In the genomic region with DNA sequence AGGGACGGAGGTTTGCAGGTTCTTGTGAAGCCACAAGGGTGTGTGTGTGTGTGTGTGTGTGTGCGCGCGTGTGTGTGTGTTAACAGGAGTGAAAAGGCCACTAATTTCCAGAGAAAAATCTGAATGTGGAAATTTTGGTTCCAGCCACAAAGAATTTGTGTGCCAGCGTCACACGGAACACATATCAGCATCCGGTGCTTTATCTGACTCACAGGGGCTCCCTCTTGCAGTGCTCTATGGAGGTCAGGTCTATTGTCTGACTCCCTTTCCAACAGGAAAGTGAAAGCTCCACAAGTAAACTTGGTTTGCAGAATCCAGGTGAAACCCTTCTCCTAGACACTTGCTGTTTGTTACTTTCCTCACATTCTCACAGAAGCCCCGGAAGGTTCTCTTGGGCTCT, we compare ENCODE assay signal across 1 cellular context.
TF ChIP-seq lines count a peak whose summit lies in the region.

No MANE protein-coding gene starts in this region.

TF ChIP-seq in endothelial cell of umbilical vein, 7 proteins besides CTCF, POLR2A, EP300 and RAD21:
- TF ChIP-seq JUN (IDR thresholded peaks at IDR 0.05; ENCODE audit: borderline replicate concordance, insufficient read depth, insufficient read length, low read depth), result peak; percentile 2
- no peak for TF ChIP-seq GATA2 (IDR thresholded peaks at IDR 0.05; ENCODE audit: insufficient read depth, insufficient read length, low read depth, low read length)
- TF ChIP-seq, protein P1, sequence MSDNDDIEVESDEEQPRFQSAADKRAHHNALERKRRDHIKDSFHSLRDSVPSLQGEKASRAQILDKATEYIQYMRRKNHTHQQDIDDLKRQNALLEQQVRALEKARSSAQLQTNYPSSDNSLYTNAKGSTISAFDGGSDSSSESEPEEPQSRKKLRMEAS (IDR thresholded peaks at IDR 0.05; ENCODE audit: insufficient read depth, insufficient read length), result no peak
- TF ChIP-seq FOS (IDR thresholded peaks at IDR 0.05; ENCODE audit: borderline replicate concordance, insufficient read depth, low read length), result no peak
- no peak for TF ChIP-seq EZH2 (IDR thresholded peaks at IDR 0.05; ENCODE audit: borderline replicate concordance, low read depth, low read length, severe bottlenecking)
- TF ChIP-seq POLR2AphosphoS5 (IDR thresholded peaks at IDR 0.05; ENCODE audit: insufficient read depth, low read depth, low read length), result peak; percentile 40
- no peak for TF ChIP-seq MYC (IDR thresholded peaks at IDR 0.05; ENCODE audit: low read depth, low read length)
